ENCODE assay signal across 8 cellular contexts in the genomic region with DNA sequence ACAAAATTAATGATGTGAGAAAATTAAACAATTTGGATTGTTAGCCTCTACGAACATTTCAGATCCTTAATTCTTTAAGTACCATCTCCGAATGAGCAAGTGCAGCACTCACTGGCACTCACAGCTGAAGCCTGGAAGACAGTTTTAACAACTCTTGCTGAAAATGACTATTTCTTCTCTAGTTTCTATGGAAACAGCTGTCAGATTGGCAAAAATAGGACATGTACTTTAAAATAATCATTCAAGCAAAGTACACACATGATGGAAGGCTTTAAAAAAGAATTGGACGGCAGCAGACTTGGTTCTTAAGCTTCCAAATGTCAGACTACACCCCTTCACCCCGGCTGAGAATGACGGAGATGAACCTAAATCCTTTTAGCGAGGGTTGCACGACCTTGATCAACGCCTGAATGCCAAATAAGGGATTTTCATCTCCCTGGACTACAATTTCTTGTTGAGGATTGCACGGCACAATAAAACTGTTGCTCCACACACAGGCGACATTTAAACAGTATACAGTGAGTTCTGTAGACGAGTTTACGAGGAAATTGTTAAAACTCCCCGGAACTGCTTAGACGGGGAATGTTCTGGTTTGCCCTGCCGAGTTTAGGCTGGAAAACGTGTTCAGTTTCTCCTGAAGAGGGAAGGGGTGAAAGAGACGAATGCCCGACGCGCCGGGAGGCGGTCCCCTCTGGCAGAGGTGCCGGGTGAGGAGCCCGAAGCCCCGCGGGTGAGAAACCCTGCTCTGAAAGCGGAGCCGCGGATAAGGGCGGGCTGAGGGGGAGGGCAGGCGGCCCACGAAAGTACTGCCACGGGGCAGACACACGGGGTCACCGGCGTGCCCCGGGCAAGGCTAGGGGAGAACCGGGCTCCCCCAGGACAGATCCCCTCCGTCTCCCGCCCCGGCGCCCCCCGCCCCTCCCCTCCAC. TPM values are rescaled to one million over a fixed set of nuclear protein-coding genes. Genes with fewer than 3 reads are reported as not detected.
DNase-seq lines count a peak whose midpoint lies in the region; ATAC-seq and TF ChIP-seq lines count a peak whose summit lies in the region.

No MANE protein-coding gene starts in this region.

- H3K9ac ChIP-seq in colonic mucosa (ENCODE audit: low read depth in 2 of 2, low read length in 2 of 2): peak overlapping the region; percentile 67 to 85

- H3K9me3 ChIP-seq in AG04450 (ENCODE audit: control insufficient read depth, insufficient read depth, low read length) (no peaks in the 10 kb centered on the region), colonic mucosa (no peaks in the 10 kb centered on the region)

- POLR2A ChIA-PET in AG04450 (lab: Yijun Ruan, JAX): interaction anchor here (0.7 to 1.0 kb wide), 4 partner anchors 18 to 1237 kb away, joined by 7 to 11 read pairs (median 8); no protein-coding TSS in a partner anchor

- CTCF ChIA-PET in AG04450 (lab: Charles Lee): interaction anchor here (0.6 to 6.1 kb wide), 17 partner anchors 10 to 110 kb away, joined by 3 to 75 read pairs (median 5); no protein-coding TSS in a partner anchor

- H3K4me3 ChIP-seq in AG04450 (ENCODE audit: low read depth, low read length) (peak overlapping the region; percentile 75), colonic mucosa (peak overlapping the region; percentile 80)

- intact Hi-C loops in colonic mucosa (cut with DNase I): loop anchor here (2.0 to 10.0 kb wide), 2 partner anchors 31 to 109 kb away; no protein-coding TSS in a partner anchor

- TF ChIP-seq CTCF in AG04450 (IDR thresholded peaks at IDR 0.05; ENCODE audit: low read depth, low read length) (no peak), colonic mucosa (IDR thresholded peaks at IDR 0.05) (no peak)

- H3K36me3 ChIP-seq in colonic mucosa: no peaks in the 10 kb centered on the region

- H3K27me3 ChIP-seq in AG04450 (ENCODE audit: control insufficient read depth, insufficient read depth, low read length): peaks cover 15% of the 10 kb centered on the region
- no peaks in the 10 kb centered on the region for H3K27me3 ChIP-seq in colonic mucosa

- ATAC-seq in GM18868 (IDR thresholded peaks at IDR 0.05; ENCODE audit: unreplicated experiment) (peak; percentile 70), HG03139 (IDR thresholded peaks at IDR 0.05; ENCODE audit: unreplicated experiment) (peak; percentile 46), left lobe of liver (peak; percentile 83)

- DNase-seq in AG04450 (ENCODE audit: low read depth, low spot score) (peak; percentile 44), NCI-H446 (lab: John Stamatoyannopoulos, UW) (peak; percentile 68 to 73), colonic mucosa (peak; percentile 77), left lobe of liver (ENCODE audit: low spot score) (peak; percentile 85)
- DNase-seq in activated CD4-positive, alpha-beta T cell treated with anti-CD3 and anti-CD28 coated beads, Interleukin-2, amount 50 U/mL, for 1 hour: peak; percentile 72
- DNase-seq in stimulated activated CD4-positive, alpha-beta T cell treated with anti-CD3 and anti-CD28 coated beads, Interleukin-1b, Interleukin-23, amount 100 ng/mL, for 4 hours (ENCODE audit: low read depth in 2 of 2): peak; percentile 59 to 67

- H3K4me1 ChIP-seq in colonic mucosa: no peaks in the 10 kb centered on the region

- peak overlapping the region; percentile 97 for H3K27ac ChIP-seq in AG04450 (ENCODE audit: low read depth, low read length)
- H3K27ac ChIP-seq in colonic mucosa: peak overlapping the region; percentile 98

RNA-seq across cellular contexts. Expression of a gene that starts 0.7 kb away (rescaled TPM):
- 12.1 and 17.3 TPM in 2 replicates for polyA plus RNA-seq in AG04450 (2011; rRNA removed)
- polyA minus RNA-seq in AG04450 (2011; rRNA and poly(A)+ RNA removed): 8.1 and 8.9 TPM in 2 replicates
- total RNA-seq in colonic mucosa: 10 to 100 TPM; 30.4 to 32.3 TPM
- 16.3 TPM for total RNA-seq in left lobe of liver

RNA-seq across cellular contexts. Expression of a gene that starts 31.2 kb away (rescaled TPM):
- polyA plus RNA-seq in AG04450 (2011; rRNA removed): 0.07 TPM in 2 replicates
- polyA minus RNA-seq in AG04450 (2011; rRNA and poly(A)+ RNA removed): not detected in 2 replicates
- total RNA-seq in colonic mucosa (1 to 10 TPM in 1 of 2 donors, under 1 TPM in 1; 0.52 to 1.2 TPM), left lobe of liver (2.2 TPM)

Comparison
In these comparisons a context has a peak if more than half of its experiments do, and no peak if none do; other contexts are left out.
1. Peak in every context shown above with its lines: DNase-seq, ATAC-seq, H3K4me3 ChIP-seq and H3K27ac ChIP-seq.